In genomic region chr14:75132374-75133086, GRCh38 we compare ENCODE assay signal across 9 cellular contexts. TPM values are rescaled to one million over a fixed set of nuclear protein-coding genes. Genes with fewer than 3 reads are reported as not detected.
DNase-seq lines count a peak whose midpoint lies in the region; ATAC-seq and TF ChIP-seq lines count a peak whose summit lies in the region.
"Had no signal": no experiment of that assay in that cellular context is flagged by ENCODE, and none has a peak within 500 bp of the region (broad histone marks: within the 10 kb centered on the region; RNA-seq: fewer than 3 reads in every experiment).

No MANE protein-coding gene starts in this region.

- H2BK20ac ChIP-seq in IMR-90 (ENCODE audit: low read depth, low read length), result no peak overlapping the region

- H3K9me3 ChIP-seq in IMR-90 (ENCODE audit: control insufficient read depth, insufficient read depth, low read length) (no peaks in the 10 kb centered on the region; the same call in 1 of the 2 replicates), NT2/D1 (ENCODE audit: insufficient read depth, low read length) (peaks cover 10% of the 10 kb centered on the region)

- H3K56ac ChIP-seq in IMR-90 (ENCODE audit: extremely low read depth, insufficient read depth, low read length), result no peak overlapping the region

- peaks cover 15 to 26% of the 10 kb centered on the region in 2 donors for H3K36me3 Mint-ChIP-seq in activated naive CD4-positive, alpha-beta T cell treated with anti-CD3 and anti-CD28 coated beads, Interleukin-2, amount 50 U/mL, for 72 hours

- ATAC-seq in IMR-90 (ENCODE audit: low read depth) (peak; percentile 95), GM19395 (IDR thresholded peaks at IDR 0.05; ENCODE audit: unreplicated experiment) (no peak), GM19467 (IDR thresholded peaks at IDR 0.05; ENCODE audit: unreplicated experiment) (no peak)
- ATAC-seq in activated naive CD4-positive, alpha-beta T cell treated with anti-CD3 and anti-CD28 coated beads, Interleukin-2, amount 50 U/mL, for 72 hours, result peak; percentile 77

- DNase-seq in DMS53 treated with DMSO at 0.1 percent for 48 hours (lab: John Stamatoyannopoulos, UW; ENCODE audit: unreplicated experiment), result peak; percentile 67
- peak; percentile 74 for DNase-seq in IMR-90
- peak; percentile 50 for DNase-seq in NT2/D1 (ENCODE audit: low read depth, low spot score)
- peak in 1 of 2 donors; percentile 73 for DNase-seq in activated naive CD4-positive, alpha-beta T cell treated with anti-CD3 and anti-CD28 coated beads, Interleukin-2, amount 50 U/mL, for 72 hours (ENCODE audit: low spot score in 2 of 2)
- DNase-seq in glomerular endothelial cell (ENCODE audit: extremely low read depth, low read depth, low spot score), result peak; percentile 74
- peak; percentile 93 for DNase-seq in pons (ENCODE audit: low spot score)

- in situ Hi-C loops in IMR-90 (cut with MboI; ENCODE audit: low sequenced_read_pairs), result loop anchor here (5.0 to 10.0 kb wide), 2 partner anchors 170 to 352 kb away; no protein-coding TSS in a partner anchor

- POLR2A ChIA-PET in IMR-90 (lab: Charles Lee; ENCODE audit: unreplicated experiment), result no interaction called here

- dilution Hi-C loops in IMR-90 (cut with HindIII; ENCODE audit: low sequenced_read_pairs, unreplicated experiment), result loop anchor here (25.0 kb wide), 1 partner anchor 180 kb away; no protein-coding TSS in a partner anchor

- no peak overlapping the region for H2AFZ ChIP-seq in IMR-90 (replicated peaks; ENCODE audit: low read length, poor library complexity)

- peak overlapping the region in 1 of 2 donors; percentile 68 for H3K27ac Mint-ChIP-seq in activated naive CD4-positive, alpha-beta T cell treated with anti-CD3 and anti-CD28 coated beads, Interleukin-2, amount 50 U/mL, for 72 hours
- H3K27ac Mint-ChIP-seq: activated naive CD4-positive, alpha-beta T cell treated with anti-CD3 and anti-CD28 coated beads, Interleukin-2, amount 50 U/mL, for 24 hours had no signal

- TF ChIP-seq POLR2A in IMR-90 (IDR thresholded peaks at IDR 0.05; ENCODE audit: low read depth, low read length), result 0 out of 2 replicates have a peak, but pooled peaks have one; percentile 39

- H3K9ac ChIP-seq in IMR-90 (ENCODE audit: low read depth, low read length) (no peak overlapping the region), NT2/D1 (ENCODE audit: insufficient read length, low read depth) (no peak overlapping the region)

- no peak overlapping the region for H2AK5ac ChIP-seq in IMR-90 (ENCODE audit: low read depth, low read length)

- no peak overlapping the region for H4K91ac ChIP-seq in IMR-90 (ENCODE audit: insufficient read depth, low read depth, low read length)

- H3K4me3 ChIP-seq in IMR-90 (ENCODE audit: insufficient read depth, low read depth, low read length), result no peak overlapping the region
- no peak overlapping the region for H3K4me3 ChIP-seq in NT2/D1 (ENCODE audit: insufficient read length, low read depth)

- no peak overlapping the region for H3K4ac ChIP-seq in IMR-90 (ENCODE audit: low read depth, low read length)

- peak; percentile 89 for TF ChIP-seq RAD21 in IMR-90 (IDR thresholded peaks at IDR 0.05; ENCODE audit: low read length)

- H3K4me1 ChIP-seq in IMR-90 (ENCODE audit: control insufficient read depth, insufficient read depth, low read length), result no peaks in the 10 kb centered on the region
- no peaks in the 10 kb centered on the region for H3K4me1 ChIP-seq in NT2/D1 (ENCODE audit: insufficient read depth, insufficient read length)

- no peak overlapping the region for H2BK120ac ChIP-seq in IMR-90 (ENCODE audit: low read depth, low read length)

- H2AK9ac ChIP-seq in IMR-90 (replicated peaks; ENCODE audit: low read depth, low read length, poor library complexity), result no peak overlapping the region

- no peak overlapping the region for H3K18ac ChIP-seq in IMR-90 (ENCODE audit: low read depth, low read length)

- no peak overlapping the region for H4K5ac ChIP-seq in IMR-90 (ENCODE audit: low read depth, low read length)

- peaks cover 5 to 12% of the 10 kb centered on the region in 2 experiments; a peak in 3 of 4 replicates for H3K79me1 ChIP-seq in IMR-90 (ENCODE audit: low read depth in 1 of 2, low read length in 2 of 2)

- intact Hi-C loops in IMR-90 (cut with micrococcal nuclease), result loop anchor here (1.0 to 2.0 kb wide), 4 partner anchors 164 to 356 kb away; no protein-coding TSS in a partner anchor

- no peaks in the 10 kb centered on the region for H4K20me1 ChIP-seq in IMR-90 (ENCODE audit: insufficient read depth, low read length)

- no peak overlapping the region for H2BK5ac ChIP-seq in IMR-90 (ENCODE audit: low read depth, low read length, poor library complexity, severe bottlenecking)

- TF ChIP-seq CTCF in IMR-90 (conservative IDR thresholded peaks at IDR 0.05; ENCODE audit: low read depth, low read length), result peak; percentile 81

- CTCF ChIA-PET in IMR-90 (lab: Yijun Ruan, JAX), result interaction anchor here (0.6 to 1.5 kb wide), 4 partner anchors 163 to 542 kb away, joined by 3 to 5 read pairs (median 4); no protein-coding TSS in a partner anchor

- no peak overlapping the region for H2BK15ac ChIP-seq in IMR-90 (ENCODE audit: low read depth, low read length)

- peaks cover 3% of the 10 kb centered on the region; the same call in 1 of the 2 replicates for H3K9me1 ChIP-seq in IMR-90 (ENCODE audit: insufficient read depth, low read length)

- H3K9me3 Mint-ChIP-seq in activated naive CD4-positive, alpha-beta T cell treated with anti-CD3 and anti-CD28 coated beads, Interleukin-2, amount 50 U/mL, for 72 hours, result no peaks in the 10 kb centered on the region
- H3K9me3 Mint-ChIP-seq: activated naive CD4-positive, alpha-beta T cell treated with anti-CD3 and anti-CD28 coated beads, Interleukin-2, amount 50 U/mL, for 24 hours had no signal

- H3K27ac ChIP-seq in IMR-90 (ENCODE audit: insufficient read depth, low read length), result no peak overlapping the region

- H4K8ac ChIP-seq in IMR-90 (ENCODE audit: low read depth in 2 of 2, low read length in 2 of 2), result no peak overlapping the region

- WGBS in IMR-90 (ENCODE audit: extremely low coverage in 2 of 2, insufficient read length in 1 of 2), 2 experiments, result no CpG with 5 or more reads among the region's 4 CpGs

- no peak overlapping the region for H3K23ac ChIP-seq in IMR-90 (ENCODE audit: low read depth, low read length)

- no peak overlapping the region for H3K14ac ChIP-seq in IMR-90 (replicated peaks; ENCODE audit: low read depth, low read length)

- no peak overlapping the region for H3K4me2 ChIP-seq in IMR-90 (ENCODE audit: low read depth, low read length)

- H3K36me3 ChIP-seq in IMR-90 (ENCODE audit: control insufficient read depth, insufficient read depth, low read length) (peaks cover 14% of the 10 kb centered on the region), NT2/D1 (ENCODE audit: insufficient read depth, insufficient read length, low read length) (peaks cover 18% of the 10 kb centered on the region)

- BruUV-seq in IMR-90 (replicated peaks; lab: Mats Ljungman, UMichigan), result no TSS peak

- H3K27me3 ChIP-seq in IMR-90 (ENCODE audit: control insufficient read depth, insufficient read depth, low read length) (no peaks in the 10 kb centered on the region), NT2/D1 (ENCODE audit: insufficient read depth, insufficient read length) (no peaks in the 10 kb centered on the region)

TF ChIP-seq in IMR-90, 13 proteins besides CTCF, POLR2A, EP300 and RAD21:
- TF ChIP-seq SMC3 (IDR thresholded peaks at IDR 0.05; ENCODE audit: low read depth, low read length) (peak; percentile 94), ELK1 (IDR thresholded peaks at IDR 0.05; ENCODE audit: borderline replicate concordance, low read depth, low read length) (no peak), CEBPB (IDR thresholded peaks at IDR 0.05; ENCODE audit: low read depth, low read length) (no peak), RFX5 (IDR thresholded peaks at IDR 0.05; ENCODE audit: low read depth, low read length) (no peak)

RNA-seq across cellular contexts. Expression of gene NEK9, which starts 5.7 kb away (rescaled TPM):
- total RNA-seq in IMR-90 (2012; rRNA removed) (22.9 and 31.4 TPM in 2 replicates), glomerular endothelial cell (29.3 and 35.8 TPM in 2 replicates)
- 18.8 and 23.2 TPM in 2 replicates for polyA plus RNA-seq in IMR-90 (2012; rRNA removed)
- 13.8 and 26.9 TPM in 2 replicates for polyA plus RNA-seq in IMR-90 (2012; cell fraction: cytosol; rRNA removed)
- polyA plus RNA-seq in IMR-90 (2012; cell fraction: nucleus; rRNA removed; ENCODE audit: low replicate concordance), result 42.3 and 45.3 TPM in 2 replicates
- 10 to 100 TPM; 47.9 to 63.1 TPM for total RNA-seq in activated naive CD4-positive, alpha-beta T cell treated with anti-CD3 and anti-CD28 coated beads, Interleukin-2, amount 50 U/mL, for 72 hours

RNA-seq across cellular contexts. Expression of gene TMED10, which starts 43.9 kb away (rescaled TPM):
- total RNA-seq in IMR-90 (2012; rRNA removed), result 327 and 441 TPM in 2 replicates
- polyA plus RNA-seq in IMR-90 (2012; rRNA removed), result 244 and 254 TPM in 2 replicates
- 142 and 290 TPM in 2 replicates for polyA plus RNA-seq in IMR-90 (2012; cell fraction: cytosol; rRNA removed)
- 69.6 and 90.7 TPM in 2 replicates for polyA plus RNA-seq in IMR-90 (2012; cell fraction: nucleus; rRNA removed; ENCODE audit: low replicate concordance)
- 100 to 1,000 TPM; 148 to 158 TPM for total RNA-seq in activated naive CD4-positive, alpha-beta T cell treated with anti-CD3 and anti-CD28 coated beads, Interleukin-2, amount 50 U/mL, for 72 hours
- total RNA-seq in glomerular endothelial cell, result 244 and 280 TPM in 2 replicates

Comparison
In these comparisons a context has a peak if more than half of its experiments do, and no peak if none do; other contexts are left out.
1. ATAC-seq: peak in IMR-90 (single experiment) and activated naive CD4-positive, alpha-beta T cell treated with anti-CD3 and anti-CD28 coated beads, Interleukin-2, amount 50 U/mL, for 72 hours (2 of 2); none in GM19395 (single experiment) and GM19467 (single experiment).